ENCODE assay signal across 8 cellular contexts in the genomic region with DNA sequence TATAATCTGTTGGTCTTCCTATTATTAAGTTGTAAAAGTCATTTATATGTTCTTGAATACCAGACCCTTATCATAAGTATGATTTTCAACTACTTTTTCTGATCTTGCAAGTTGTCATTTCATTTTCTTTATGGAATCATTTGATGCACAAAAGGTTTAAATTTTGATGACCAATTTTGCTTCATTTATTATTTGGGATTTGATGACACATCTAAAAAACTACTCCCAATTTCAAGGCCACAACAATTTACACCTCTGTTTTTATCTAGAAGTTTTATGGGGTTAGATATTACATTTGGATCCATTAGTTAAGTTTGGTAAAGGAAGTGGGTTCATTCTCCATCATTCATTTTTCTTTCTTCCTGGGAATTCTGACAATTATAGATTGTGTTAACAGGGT.
"Had no signal": no experiment of that assay in that cellular context is flagged by ENCODE, and none has a peak within 500 bp of the region (broad histone marks: within the 10 kb centered on the region; RNA-seq: fewer than 3 reads in every experiment).

No MANE protein-coding gene starts in this region.

- DNase-seq: GDM1, GF-D8 had no signal

- H3K4me3 ChIP-seq: GM12878 had no signal

- FAIRE-seq: G401.6, GM12878, GM12891, GM12892, GM18507, GM19239 had no signal

- ATAC-seq: GM12878 had no signal
